In genomic region chr16:55567382-55567781, GRCh38 we compare ENCODE assay signal across 17 cellular contexts. TPM values are rescaled to one million over a fixed set of nuclear protein-coding genes. Genes with fewer than 3 reads are reported as not detected.
DNase-seq lines count a peak whose midpoint lies in the region; ATAC-seq, FAIRE-seq and TF ChIP-seq lines count a peak whose summit lies in the region.
"Had no signal": no experiment of that assay in that cellular context is flagged by ENCODE, and none has a peak within 500 bp of the region (broad histone marks: within the 10 kb centered on the region; RNA-seq: fewer than 3 reads in every experiment).

No MANE protein-coding gene starts in this region.

- TF ChIP-seq POLR2A in right lobe of liver (IDR thresholded peaks at IDR 0.05), result no peak
- no peak for TF ChIP-seq POLR2A in HepG2 (IDR thresholded peaks at IDR 0.05; ENCODE audit: insufficient read depth in 1 of 2, low read depth in 2 of 2, low read length in 2 of 2)

- H3K79me2 ChIP-seq in HepG2 (ENCODE audit: insufficient read depth, low read length) (no peaks in the 10 kb centered on the region), SK-N-SH (ENCODE audit: insufficient read depth) (no peaks in the 10 kb centered on the region)

- no peak overlapping the region for H3K9ac ChIP-seq in HepG2 (ENCODE audit: insufficient read depth, low read depth, low read length)
- H3K9ac ChIP-seq in SK-N-SH, result no peak overlapping the region

- H3K4me3 ChIP-seq in right lobe of liver, result no peak overlapping the region
- H3K4me3 ChIP-seq in HepG2 (replicated peaks in 1 of 3; ENCODE audit: insufficient read depth in 1 of 3, low read depth in 2 of 3, low read length in 3 of 3), result no peak overlapping the region
- H3K4me3 ChIP-seq in choroid plexus epithelial cell (ENCODE audit: low read depth, low read length), result no peak overlapping the region
- no peak overlapping the region for H3K4me3 ChIP-seq in SK-N-SH (ENCODE audit: low read depth in 2 of 2, low read length in 1 of 2)
- H3K4me3 ChIP-seq: heart right ventricle, pancreas, SJSA1 had no signal

- ATAC-seq in right lobe of liver (peak; percentile 40 to 70 (median 57)), HepG2 (no peak), left lobe of liver (peak; percentile 22), GM19023 (IDR thresholded peaks at IDR 0.05; ENCODE audit: unreplicated experiment) (no peak)
- ATAC-seq: HCT116 had no signal

- H3K4me2 ChIP-seq in HepG2 (ENCODE audit: low read depth, low read length), result no peak overlapping the region
- no peak overlapping the region for H3K4me2 ChIP-seq in SK-N-SH

- no peaks in the 10 kb centered on the region for H4K20me1 ChIP-seq in HepG2 (ENCODE audit: insufficient read depth, low read length)
- H4K20me1 ChIP-seq in SK-N-SH (ENCODE audit: insufficient read depth), result no peaks in the 10 kb centered on the region

- H3K27me3 ChIP-seq in right lobe of liver (no peaks in the 10 kb centered on the region), HepG2 (ENCODE audit: control insufficient read depth in 1 of 2, insufficient read depth in 2 of 2, low read length in 2 of 2) (no peaks in the 10 kb centered on the region), SK-N-SH (ENCODE audit: insufficient read depth) (no peaks in the 10 kb centered on the region)
- H3K27me3 ChIP-seq: heart right ventricle, pancreas, SJSA1 had no signal

- H3K9me3 ChIP-seq in right lobe of liver (no peaks in the 10 kb centered on the region), HepG2 (ENCODE audit: low read length) (no peaks in the 10 kb centered on the region), SK-N-SH (no peaks in the 10 kb centered on the region)
- H3K9me3 ChIP-seq: heart right ventricle, pancreas, SJSA1 had no signal

- 49% methylated on average over 3 of the region's 3 CpGs for WGBS in right lobe of liver (ENCODE audit: insufficient coverage, low coverage, low lambda C conversion rate, missing lambda C conversion rate)
- WGBS in HepG2 (ENCODE audit: low lambda C conversion rate), result 78% methylated on average over 3 of the region's 3 CpGs
- 90% methylated on average over 3 of the region's 3 CpGs for WGBS in SK-N-SH (ENCODE audit: low lambda C conversion rate)

- POLR2A ChIA-PET in HepG2 (lab: Yijun Ruan, JAX) (no interaction called here), SK-N-SH (lab: Yijun Ruan, JAX) (no interaction called here)

- no peak overlapping the region for H2AFZ ChIP-seq in HepG2 (ENCODE audit: low read length)
- no peak overlapping the region for H2AFZ ChIP-seq in SK-N-SH (ENCODE audit: low read depth)

- TF ChIP-seq CTCF in right lobe of liver (IDR thresholded peaks at IDR 0.05), result no peak
- TF ChIP-seq CTCF in HepG2 (CRISPR knock-in tag; IDR thresholded peaks at IDR 0.05), result no peak
- TF ChIP-seq CTCF in choroid plexus epithelial cell (conservative IDR thresholded peaks at IDR 0.05; ENCODE audit: low read depth, low read length), result no peak
- no peak for TF ChIP-seq CTCF in SK-N-SH (IDR thresholded peaks at IDR 0.05)

- TF ChIP-seq RAD21 in HepG2 (CRISPR knock-in tag; IDR thresholded peaks at IDR 0.05) (no peak), SK-N-SH (IDR thresholded peaks at IDR 0.05; ENCODE audit: low read length) (no peak)

- H3K4me1 ChIP-seq in right lobe of liver (no peaks in the 10 kb centered on the region), HepG2 (ENCODE audit: insufficient read depth, low read length) (peaks cover 21% of the 10 kb centered on the region), SK-N-SH (ENCODE audit: control insufficient read depth in 1 of 2, insufficient read depth in 2 of 2, low read depth in 1 of 2, low read length in 1 of 2) (peaks cover 4 to 9% of the 10 kb centered on the region in 2 experiments; a peak in 2 of 4 replicates)
- H3K4me1 ChIP-seq: pancreas had no signal

- CTCF ChIA-PET in HepG2 (lab: Yijun Ruan, JAX; ENCODE audit: low intra/inter-chr PET ratio, low total read pairs) (no interaction called here), SK-N-SH (lab: Yijun Ruan, JAX) (interaction anchor here (1.1 kb wide), 1 partner anchor 102 kb away, joined by 4 read pairs; no protein-coding TSS in a partner anchor)

- BruUV-seq in HepG2 (replicated peaks; lab: Mats Ljungman, UMichigan), result no TSS peak

- DNase-seq in right lobe of liver, result no peak
- DNase-seq in HepG2 (ENCODE audit: low spot score), result no peak
- peak; percentile 85 for DNase-seq in choroid plexus epithelial cell (ENCODE audit: low read depth)
- DNase-seq in left lobe of liver (ENCODE audit: low spot score), result no peak
- no peak for DNase-seq in COLO668 (lab: John Stamatoyannopoulos, UW; ENCODE audit: unreplicated experiment)
- DNase-seq in T-helper 9 cell, result no peak
- no peak for DNase-seq in SK-N-SH
- DNase-seq: cortex of kidney; heart right ventricle; NCI-H1092 treated with DMSO at 0.1 percent for 48 hours; NCI-H524 treated with DMSO at 0.1 percent for 48 hours; pancreas; stimulated activated CD4-positive, alpha-beta T cell treated with anti-CD3 and anti-CD28 coated beads, Interleukin-1b, Interleukin-23, amount 100 ng/mL, for 48 hours had no signal

- peaks cover 8% of the 10 kb centered on the region for H3F3A ChIP-seq in SK-N-SH (replicated peaks; ENCODE audit: insufficient read depth)

- in situ Hi-C loops in HepG2 (cut with HindIII; ENCODE audit: extremely low pct_ligation_motif_present, low pct_unique_long_range_greater_than_20kb), result no loop called here

- TF ChIP-seq EP300 in HepG2 (IDR thresholded peaks at IDR 0.05; ENCODE audit: low read depth in 2 of 2, low read length in 2 of 2) (no peak), HepG2 (CRISPR knock-in tag; IDR thresholded peaks at IDR 0.05; ENCODE audit: borderline replicate concordance) (no peak), SK-N-SH (IDR thresholded peaks at IDR 0.05; ENCODE audit: borderline replicate concordance in 1 of 2, low read depth in 1 of 2, low read length in 1 of 2) (no peak)

- FAIRE-seq in HepG2 (lab: Jason Lieb, UNC), result no peak

- intact Hi-C loops in right lobe of liver (cut with DNase I) (no loop called here), HepG2 (cut with micrococcal nuclease; ENCODE audit: unreplicated experiment) (no loop called here)

- no peaks in the 10 kb centered on the region; the same call in 1 of the 2 replicates for H3K9me2 ChIP-seq in SK-N-SH

- H3K27ac ChIP-seq in right lobe of liver (no peak overlapping the region), HepG2 (ENCODE audit: extremely low read length, insufficient read depth, low read length) (no peak overlapping the region), SK-N-SH (ENCODE audit: low read depth in 2 of 2, low read length in 1 of 2) (no peak overlapping the region; a peak in 1 of 4 replicates)
- H3K27ac ChIP-seq: heart right ventricle, pancreas, VCaP had no signal

- H3K36me3 ChIP-seq in right lobe of liver (no peaks in the 10 kb centered on the region), HepG2 (replicated peaks in 1 of 2; ENCODE audit: control insufficient read depth in 1 of 2, insufficient read depth in 2 of 2, low read length in 2 of 2) (peaks cover 0 to 1% of the 10 kb centered on the region in 2 experiments; a peak in 1 of 5 replicates), SK-N-SH (replicated peaks in 1 of 2; ENCODE audit: control insufficient read depth in 1 of 2, insufficient read depth in 2 of 2, low read length in 1 of 2) (peaks cover 42 to 59% of the 10 kb centered on the region in 2 experiments)
- H3K36me3 ChIP-seq: heart right ventricle, pancreas, SJSA1 had no signal

RNA-seq across cellular contexts. Expression of gene CAPNS2, which starts 0.9 kb away (rescaled TPM):
- under 1 TPM in 3 of 6 experiments, not detected in 3; 0.20 to 0.31 (median 0.29) TPM for total RNA-seq in right lobe of liver
- total RNA-seq in HepG2 (2016; rRNA removed; fragmentation: Illumina TruSeq; extraction: Trizol), result 0.29 TPM in 1 of 2 replicates, not detected in the other
- total RNA-seq in HepG2 (2016; cell fraction: cytosol; rRNA removed; fragmentation: Illumina TruSeq; extraction: Trizol; ENCODE audit: low read depth), result not detected in 2 replicates
- total RNA-seq in HepG2 (2016; cell fraction: insoluble cytoplasmic fraction; rRNA removed; fragmentation: Illumina TruSeq; extraction: Trizol), result 0.17 TPM in 1 of 2 replicates, not detected in the other
- not detected in 2 replicates for total RNA-seq in HepG2 (2016; cell fraction: membrane; rRNA removed; fragmentation: Illumina TruSeq; extraction: Trizol)
- 1.7 TPM in 2 replicates for total RNA-seq in HepG2 (2016; cell fraction: nucleus; rRNA removed; fragmentation: Illumina TruSeq; extraction: Trizol)
- polyA plus RNA-seq in HepG2 (2011; rRNA removed), result not detected in 2 replicates
- not detected in 2 replicates for polyA plus RNA-seq in HepG2 (2011; cell fraction: cytosol; rRNA removed)
- polyA plus RNA-seq in HepG2 (2011; cell fraction: nucleus; rRNA removed), result 0.34 and 0.50 TPM in 2 replicates
- 0.15 TPM in 1 of 2 replicates, not detected in the other for polyA plus RNA-seq in HepG2 (2012)
- polyA plus RNA-seq in HepG2 (2016; cell fraction: cytosol; fragmentation: Illumina TruSeq; extraction: Trizol; ENCODE audit: low read depth), result not detected in 2 replicates
- polyA plus RNA-seq in HepG2 (2016; cell fraction: insoluble cytoplasmic fraction; fragmentation: Illumina TruSeq; extraction: Trizol; ENCODE audit: low read depth), result not detected in 2 replicates
- polyA plus RNA-seq in HepG2 (2016; cell fraction: membrane; fragmentation: Illumina TruSeq; extraction: Trizol; ENCODE audit: low read depth), result not detected in 2 replicates
- polyA plus RNA-seq in HepG2 (2016; cell fraction: nucleus; fragmentation: Illumina TruSeq; extraction: Trizol; ENCODE audit: insufficient read depth, low read depth), result not detected in 2 replicates
- polyA minus RNA-seq in HepG2 (2011; rRNA and poly(A)+ RNA removed; ENCODE audit: low replicate concordance), result 0.14 and 0.58 TPM in 2 replicates
- not detected in 2 replicates for polyA minus RNA-seq in HepG2 (2011; cell fraction: cytosol; rRNA and poly(A)+ RNA removed)
- polyA minus RNA-seq in HepG2 (2011; cell fraction: nucleus; rRNA and poly(A)+ RNA removed), result 5.7 TPM in 2 replicates
- total RNA-seq in left lobe of liver, result not detected
- 0.13 and 0.24 TPM in 2 replicates for polyA plus RNA-seq in SK-N-SH (2012; rRNA removed)
- polyA plus RNA-seq in SK-N-SH (2012; cell fraction: cytosol; rRNA removed), result 0.07 and 0.10 TPM in 2 replicates
- polyA plus RNA-seq in SK-N-SH (2012; cell fraction: nucleus; rRNA removed), result 0.66 and 1.0 TPM in 2 replicates
- total RNA-seq: SJSA1 had no signal
- polyA plus RNA-seq: pancreas had no signal

RNA-seq across cellular contexts. Expression of gene LPCAT2, which starts 58.5 kb away (rescaled TPM):
- total RNA-seq in right lobe of liver, result 1 to 10 TPM; 1.8 to 5.1 (median 2.7) TPM
- 7.7 and 9.9 TPM in 2 replicates for total RNA-seq in HepG2 (2016; rRNA removed; fragmentation: Illumina TruSeq; extraction: Trizol)
- 1.1 and 1.2 TPM in 2 replicates for total RNA-seq in HepG2 (2016; cell fraction: cytosol; rRNA removed; fragmentation: Illumina TruSeq; extraction: Trizol; ENCODE audit: low read depth)
- total RNA-seq in HepG2 (2016; cell fraction: insoluble cytoplasmic fraction; rRNA removed; fragmentation: Illumina TruSeq; extraction: Trizol), result 5.5 and 12.0 TPM in 2 replicates
- 1.3 and 1.9 TPM in 2 replicates for total RNA-seq in HepG2 (2016; cell fraction: membrane; rRNA removed; fragmentation: Illumina TruSeq; extraction: Trizol)
- 15.2 and 20.7 TPM in 2 replicates for total RNA-seq in HepG2 (2016; cell fraction: nucleus; rRNA removed; fragmentation: Illumina TruSeq; extraction: Trizol)
- polyA plus RNA-seq in HepG2 (2011; rRNA removed), result 12.5 and 17.6 TPM in 2 replicates
- 5.2 and 8.1 TPM in 2 replicates for polyA plus RNA-seq in HepG2 (2011; cell fraction: cytosol; rRNA removed)
- polyA plus RNA-seq in HepG2 (2011; cell fraction: nucleus; rRNA removed), result 6.2 and 7.9 TPM in 2 replicates
- polyA plus RNA-seq in HepG2 (2012), result 13.3 and 13.4 TPM in 2 replicates
- polyA plus RNA-seq in HepG2 (2016; cell fraction: cytosol; fragmentation: Illumina TruSeq; extraction: Trizol; ENCODE audit: low read depth), result 0.63 and 0.83 TPM in 2 replicates
- 6.3 and 6.8 TPM in 2 replicates for polyA plus RNA-seq in HepG2 (2016; cell fraction: insoluble cytoplasmic fraction; fragmentation: Illumina TruSeq; extraction: Trizol; ENCODE audit: low read depth)
- polyA plus RNA-seq in HepG2 (2016; cell fraction: membrane; fragmentation: Illumina TruSeq; extraction: Trizol; ENCODE audit: low read depth), result 1.2 and 1.6 TPM in 2 replicates
- polyA plus RNA-seq in HepG2 (2016; cell fraction: nucleus; fragmentation: Illumina TruSeq; extraction: Trizol; ENCODE audit: insufficient read depth, low read depth), result 20.8 and 23.5 TPM in 2 replicates
- polyA minus RNA-seq in HepG2 (2011; rRNA and poly(A)+ RNA removed; ENCODE audit: low replicate concordance), result 2.4 and 13.2 TPM in 2 replicates
- polyA minus RNA-seq in HepG2 (2011; cell fraction: cytosol; rRNA and poly(A)+ RNA removed), result 7.6 and 12.2 TPM in 2 replicates
- 24.1 and 26.9 TPM in 2 replicates for polyA minus RNA-seq in HepG2 (2011; cell fraction: nucleus; rRNA and poly(A)+ RNA removed)
- total RNA-seq in left lobe of liver, result 1.6 TPM
- polyA plus RNA-seq in SK-N-SH (2012; rRNA removed), result 9.1 and 14.5 TPM in 2 replicates
- polyA plus RNA-seq in SK-N-SH (2012; cell fraction: cytosol; rRNA removed), result 12.4 and 14.1 TPM in 2 replicates
- polyA plus RNA-seq in SK-N-SH (2012; cell fraction: nucleus; rRNA removed), result 18.9 and 28.5 TPM in 2 replicates

Comparison
In these comparisons a context has a peak if more than half of its experiments do, and no peak if none do; other contexts are left out.
1. ATAC-seq: peak in right lobe of liver (4 of 4) and left lobe of liver (single experiment); none in HepG2 (single experiment) and GM19023 (single experiment).